Comparison of ENCODE assay signal across 22 cellular contexts in the genomic region with DNA sequence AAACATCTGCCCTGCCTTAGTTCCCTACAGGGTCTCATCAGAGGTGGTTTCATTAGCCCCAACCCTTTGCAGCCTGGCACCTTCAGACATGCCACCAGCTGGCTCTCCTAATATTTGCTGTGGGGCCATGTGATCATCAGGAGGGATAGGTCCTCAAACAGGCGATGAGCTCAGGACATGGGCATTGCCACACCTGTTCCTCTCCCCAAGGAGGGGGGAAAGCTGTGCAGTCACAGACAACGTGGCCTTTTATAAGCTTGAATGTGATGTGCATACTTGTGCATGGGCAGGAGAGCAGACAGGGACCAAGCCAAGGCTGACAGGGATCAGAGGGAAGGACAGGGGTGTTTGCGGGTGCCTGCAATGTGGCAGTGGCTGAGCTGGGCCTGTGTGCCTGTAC.
DNase-seq lines count a peak whose midpoint lies in the region; ATAC-seq and TF ChIP-seq lines count a peak whose summit lies in the region.
"Had no signal": no experiment of that assay in that cellular context is flagged by ENCODE, and none has a peak within 500 bp of the region (broad histone marks: within the 10 kb centered on the region; RNA-seq: fewer than 3 reads in every experiment).

No MANE protein-coding gene starts in this region.

- no peak for TF ChIP-seq CTCF in right lobe of liver (IDR thresholded peaks at IDR 0.05)
- no peak for TF ChIP-seq CTCF in osteoblast (IDR thresholded peaks at IDR 0.05; ENCODE audit: extremely low read depth, low read depth, low read length)
- TF ChIP-seq CTCF in GM10266 (IDR thresholded peaks at IDR 0.05; ENCODE audit: control insufficient read depth, insufficient read depth, low read depth, missing control alignments) = no peak

- TF ChIP-seq POLR2A in right lobe of liver (IDR thresholded peaks at IDR 0.05) = no peak

- intact Hi-C loops in right lobe of liver (cut with DNase I) = no loop called here

- H3K79me2 ChIP-seq in osteoblast (ENCODE audit: insufficient read depth, low read length) = no peaks in the 10 kb centered on the region

- WGBS in right lobe of liver (ENCODE audit: insufficient coverage, low coverage, low lambda C conversion rate, missing lambda C conversion rate) = 32% methylated on average over 3 of the region's 3 CpGs

- peaks cover 0 to 54% (median 21%) of the 10 kb centered on the region in 4 donors for H3K4me1 ChIP-seq in right lobe of liver
- no peaks in the 10 kb centered on the region for H3K4me1 ChIP-seq in osteoblast (ENCODE audit: insufficient read depth, low read length)
- H3K4me1 ChIP-seq: thyroid gland had no signal

- no peak overlapping the region for H3K4me2 ChIP-seq in osteoblast (ENCODE audit: insufficient read depth, low read length)

- ATAC-seq in right lobe of liver (peak; percentile 75 to 86 (median 80)), HG03159 (IDR thresholded peaks at IDR 0.05; ENCODE audit: unreplicated experiment) (no peak)
- ATAC-seq: GM12878, K562 had no signal

- no peak overlapping the region for H3K4me3 ChIP-seq in right lobe of liver
- no peak overlapping the region for H3K4me3 ChIP-seq in osteoblast (ENCODE audit: insufficient read depth, low read length)
- H3K4me3 ChIP-seq: GM12878, K562, lung, skin epidermis, thyroid gland had no signal

- no peaks in the 10 kb centered on the region for H3K36me3 ChIP-seq in right lobe of liver
- H3K36me3 ChIP-seq in osteoblast (ENCODE audit: insufficient read depth, low read length) = no peaks in the 10 kb centered on the region
- H3K36me3 ChIP-seq: thyroid gland had no signal

- no peaks in the 10 kb centered on the region for H4K20me1 ChIP-seq in osteoblast (ENCODE audit: insufficient read depth, low read length)

- H3K9me3 ChIP-seq in right lobe of liver (no peaks in the 10 kb centered on the region), osteoblast (ENCODE audit: low read depth, low read length) (no peaks in the 10 kb centered on the region)
- H3K9me3 ChIP-seq: thyroid gland had no signal

- H3K27ac ChIP-seq in right lobe of liver (peak overlapping the region in 2 of 3 donors; percentile 41 to 63), osteoblast (ENCODE audit: low read depth, low read length) (no peak overlapping the region)
- H3K27ac ChIP-seq: skin epidermis, thyroid gland had no signal

- DNase-seq in COR-L47 (lab: John Stamatoyannopoulos, UW) = peak; percentile 79
- DNase-seq in NCI-H1694 (lab: John Stamatoyannopoulos, UW) = peak; percentile 30
- peak; percentile 89 for DNase-seq in NCI-H69 (lab: John Stamatoyannopoulos, UW)
- peak; percentile 71 to 89 (median 82) for DNase-seq in right lobe of liver
- DNase-seq in middle frontal gyrus (ENCODE audit: extremely low spot score, low spot score) = no peak
- no peak for DNase-seq in osteoblast (ENCODE audit: insufficient read length, low spot score, missing footprints)
- no peak for DNase-seq in GM10266 (ENCODE audit: extremely low spot score)
- DNase-seq: activated CD4-positive, CD25-positive, alpha-beta regulatory T cell treated with anti-CD3 and anti-CD28 coated beads, Interleukin-2, amount 50 U/mL, for 72 hours; C1 segment of cervical spinal cord; cerebellar nuclear complex; effector CD4-positive, alpha-beta T cell; erythroblast; foreskin melanocyte; hypothalamus; stimulated activated naive CD4-positive, alpha-beta T cell; SW 1271; thyroid gland had no signal

- H3K27me3 ChIP-seq in right lobe of liver = no peaks in the 10 kb centered on the region
- H3K27me3 ChIP-seq in osteoblast (ENCODE audit: insufficient read depth, low read length) = peaks cover 22% of the 10 kb centered on the region
- H3K27me3 ChIP-seq: thyroid gland had no signal

- no peak overlapping the region for H2AFZ ChIP-seq in osteoblast (ENCODE audit: low read length)

Comparison
In these comparisons a context has a peak if more than half of its experiments do, and no peak if none do; other contexts are left out.
1. DNase-seq: peak in COR-L47 (single experiment), NCI-H1694 (single experiment), NCI-H69 (single experiment) and right lobe of liver (3 of 3); none in middle frontal gyrus (single experiment), osteoblast (single experiment) and GM10266 (single experiment).